Comparison of ENCODE assay signal across 27 cellular contexts in genomic region chr9:15469862-15470261, GRCh38. TPM values are rescaled to one million over a fixed set of nuclear protein-coding genes. Genes with fewer than 3 reads are reported as not detected.
DNase-seq lines count a peak whose midpoint lies in the region; ATAC-seq and TF ChIP-seq lines count a peak whose summit lies in the region.
"Had no signal": no experiment of that assay in that cellular context is flagged by ENCODE, and none has a peak within 500 bp of the region (broad histone marks: within the 10 kb centered on the region; RNA-seq: fewer than 3 reads in every experiment).

No MANE protein-coding gene starts in this region.

- DNase-seq in activated naive CD8-positive, alpha-beta T cell treated with anti-CD3 and anti-CD28 coated beads for 36 hours, result no peak
- DNase-seq in T-helper 17 cell (no peak), fibroblast of pulmonary artery (ENCODE audit: low read depth) (peak; percentile 1), superior temporal gyrus (ENCODE audit: extremely low spot score) (peak; percentile 9), inferior parietal cortex (ENCODE audit: extremely low spot score) (no peak), transverse colon (no peak), dermis blood vessel endothelial cell (no peak)
- DNase-seq: activated CD4-positive, alpha-beta T cell treated with anti-CD3 and anti-CD28 coated beads, Interleukin-2, amount 10 ng/mL, durations not matched to agents 7 days and 5 days; activated CD8-positive, alpha-beta memory T cell treated with anti-CD3 and anti-CD28 coated beads, Interleukin-2, amount 10 ng/mL, durations not matched to agents 7 days and 5 days; activated naive CD8-positive, alpha-beta T cell treated with anti-CD3 and anti-CD28 coated beads, Interleukin-2, amount 50 U/mL, for 24 hours; body of pancreas; cerebellar nuclear complex; head of caudate nucleus; HFFc6; NCI-H510A; stimulated activated CD4-positive, alpha-beta T cell treated with anti-CD3 and anti-CD28 coated beads, Interleukin-4, amount 100 ng/mL, for 4 hours; stimulated activated naive CD4-positive, alpha-beta T cell; SW 1271; testis had no signal

- ATAC-seq in T-helper 17 cell, result no peak
- ATAC-seq: activated CD8-positive, alpha-beta memory T cell treated with anti-CD3 and anti-CD28 coated beads, Interleukin-2, amount 10 ng/mL, durations not matched to agents 7 days and 5 days; activated naive CD8-positive, alpha-beta T cell treated with anti-CD3 and anti-CD28 coated beads, Interleukin-2, amount 50 U/mL, for 24 hours; body of pancreas; GM23338; Panc1; sciatic nerve had no signal

- no peaks in the 10 kb centered on the region for H3K9me3 Mint-ChIP-seq in activated naive CD8-positive, alpha-beta T cell (ENCODE audit: low read depth)
- no peaks in the 10 kb centered on the region for H3K9me3 Mint-ChIP-seq in activated naive CD8-positive, alpha-beta T cell treated with anti-CD3 and anti-CD28 coated beads for 36 hours
- H3K9me3 Mint-ChIP-seq: activated CD4-positive, alpha-beta T cell treated with anti-CD3 and anti-CD28 coated beads, Interleukin-2, amount 10 ng/mL, durations not matched to agents 7 days and 5 days; activated naive CD8-positive, alpha-beta T cell treated with anti-CD3 and anti-CD28 coated beads, Interleukin-2, amount 50 U/mL, for 24 hours; GM23338; HFFc6 had no signal

- peaks cover 0 to 40% (median 5%) of the 10 kb centered on the region in 4 donors for H3K36me3 ChIP-seq in transverse colon

- no peak for TF ChIP-seq EP300 in transverse colon (IDR thresholded peaks at IDR 0.05; ENCODE audit: low read depth)

- in situ Hi-C loops in transverse colon (cut with MboI; ENCODE audit: low pct_ligation_motif_present in 1 of 4, low pct_unique_long_range_greater_than_20kb in 1 of 4, low sequenced_read_pairs in 3 of 4), result no loop called here

- H3K27me3 ChIP-seq in transverse colon, result no peaks in the 10 kb centered on the region
- H3K27me3 ChIP-seq: body of pancreas, testis, vagina had no signal

- H3K4me1 ChIP-seq in transverse colon, result no peaks in the 10 kb centered on the region
- H3K4me1 ChIP-seq: testis, vagina had no signal

- peaks cover 6% of the 10 kb centered on the region for H3K4me1 Mint-ChIP-seq in activated naive CD8-positive, alpha-beta T cell (ENCODE audit: low read depth)
- H3K4me1 Mint-ChIP-seq in activated naive CD8-positive, alpha-beta T cell treated with anti-CD3 and anti-CD28 coated beads for 36 hours, result peaks cover 18% of the 10 kb centered on the region
- peaks cover 14% of the 10 kb centered on the region for H3K4me1 Mint-ChIP-seq in T-helper 17 cell
- H3K4me1 Mint-ChIP-seq: GM23338 had no signal

- no peak overlapping the region for H3K27ac ChIP-seq in transverse colon
- H3K27ac ChIP-seq: body of pancreas, C4-2B, epithelial cell of prostate, testis, vagina had no signal

- TF ChIP-seq POLR2A in transverse colon (IDR thresholded peaks at IDR 0.05), result no peak

- TF ChIP-seq CTCF in fibroblast of pulmonary artery (IDR thresholded peaks at IDR 0.05; ENCODE audit: low read length, missing control alignments), result no peak
- TF ChIP-seq CTCF in transverse colon (IDR thresholded peaks at IDR 0.05), result no peak

- no peaks in the 10 kb centered on the region for H3K27me3 Mint-ChIP-seq in activated naive CD8-positive, alpha-beta T cell
- H3K27me3 Mint-ChIP-seq in activated naive CD8-positive, alpha-beta T cell treated with anti-CD3 and anti-CD28 coated beads for 36 hours, result no peaks in the 10 kb centered on the region
- H3K27me3 Mint-ChIP-seq in T-helper 17 cell, result no peaks in the 10 kb centered on the region
- H3K27me3 Mint-ChIP-seq: activated CD4-positive, alpha-beta T cell treated with anti-CD3 and anti-CD28 coated beads, Interleukin-2, amount 10 ng/mL, durations not matched to agents 7 days and 5 days; activated CD8-positive, alpha-beta memory T cell treated with anti-CD3 and anti-CD28 coated beads, Interleukin-2, amount 10 ng/mL, durations not matched to agents 7 days and 5 days; activated naive CD8-positive, alpha-beta T cell treated with anti-CD3 and anti-CD28 coated beads, Interleukin-2, amount 50 U/mL, for 24 hours had no signal

- H3K4me3 ChIP-seq in fibroblast of pulmonary artery (replicated peaks; ENCODE audit: low read depth, low read length) (no peak overlapping the region), transverse colon (no peak overlapping the region)
- H3K4me3 ChIP-seq: body of pancreas, GM23338, lung, testis, vagina had no signal

- H3K9me3 ChIP-seq in T-helper 17 cell (ENCODE audit: control insufficient read depth, low read length, poor library complexity, severe bottlenecking), result no peaks in the 10 kb centered on the region
- H3K9me3 ChIP-seq in transverse colon, result no peaks in the 10 kb centered on the region
- H3K9me3 ChIP-seq: body of pancreas, testis, vagina had no signal

- peak overlapping the region; percentile 75 for H3K27ac Mint-ChIP-seq in activated naive CD8-positive, alpha-beta T cell
- no peak overlapping the region for H3K27ac Mint-ChIP-seq in activated naive CD8-positive, alpha-beta T cell treated with anti-CD3 and anti-CD28 coated beads for 36 hours
- peak overlapping the region; percentile 47 for H3K27ac Mint-ChIP-seq in T-helper 17 cell
- H3K27ac Mint-ChIP-seq: activated CD4-positive, alpha-beta T cell treated with anti-CD3 and anti-CD28 coated beads, Interleukin-2, amount 10 ng/mL, durations not matched to agents 7 days and 5 days; activated CD8-positive, alpha-beta memory T cell treated with anti-CD3 and anti-CD28 coated beads, Interleukin-2, amount 10 ng/mL, durations not matched to agents 7 days and 5 days; activated naive CD8-positive, alpha-beta T cell treated with anti-CD3 and anti-CD28 coated beads, Interleukin-2, amount 50 U/mL, for 24 hours; GM23338; HFFc6 had no signal

- 91 to 93% methylated on average over 2 of the region's 2 CpGs for WGBS in transverse colon (ENCODE audit: low coverage in 1 of 2), 2 donors

- H3K36me3 Mint-ChIP-seq in activated naive CD8-positive, alpha-beta T cell, result peaks cover 4% of the 10 kb centered on the region
- peaks cover 27% of the 10 kb centered on the region for H3K36me3 Mint-ChIP-seq in activated naive CD8-positive, alpha-beta T cell treated with anti-CD3 and anti-CD28 coated beads for 36 hours
- H3K36me3 Mint-ChIP-seq in T-helper 17 cell (ENCODE audit: low read depth), result peaks cover 4% of the 10 kb centered on the region

- no peak overlapping the region for H3K4me3 Mint-ChIP-seq in activated naive CD8-positive, alpha-beta T cell
- H3K4me3 Mint-ChIP-seq in activated naive CD8-positive, alpha-beta T cell treated with anti-CD3 and anti-CD28 coated beads for 36 hours, result no peak overlapping the region
- no peak overlapping the region for H3K4me3 Mint-ChIP-seq in T-helper 17 cell
- H3K4me3 Mint-ChIP-seq: activated CD4-positive, alpha-beta T cell treated with anti-CD3 and anti-CD28 coated beads, Interleukin-2, amount 10 ng/mL, durations not matched to agents 7 days and 5 days; activated CD8-positive, alpha-beta memory T cell treated with anti-CD3 and anti-CD28 coated beads, Interleukin-2, amount 10 ng/mL, durations not matched to agents 7 days and 5 days; activated naive CD8-positive, alpha-beta T cell treated with anti-CD3 and anti-CD28 coated beads, Interleukin-2, amount 50 U/mL, for 24 hours; GM23338; HFFc6 had no signal

- intact Hi-C loops in transverse colon (cut with DNase I; ENCODE audit: low total_unique reads), result no loop called here

RNA-seq across cellular contexts. Expression of gene PSIP1, which starts 40.9 kb away (rescaled TPM):
- 100 to 1,000 TPM; 109 to 121 TPM for total RNA-seq in activated naive CD8-positive, alpha-beta T cell treated with anti-CD3 and anti-CD28 coated beads for 36 hours
- 100 to 1,000 TPM; 115 to 117 TPM for total RNA-seq in T-helper 17 cell
- total RNA-seq in transverse colon, result 100 to 1,000 TPM in 1 of 4 donors, 10 to 100 TPM in 3; 12.7 to 206 (median 27.8) TPM
- 55.8 and 67.7 TPM in 2 replicates for total RNA-seq in dermis blood vessel endothelial cell

RNA-seq across cellular contexts. Expression of gene SNAPC3, which starts 47.2 kb away (rescaled TPM):
- 10 to 100 TPM; 20.4 to 22.8 TPM for total RNA-seq in activated naive CD8-positive, alpha-beta T cell treated with anti-CD3 and anti-CD28 coated beads for 36 hours
- total RNA-seq in T-helper 17 cell, result 10 to 100 TPM in 1 of 2 donors, 1 to 10 TPM in 1; 9.1 to 12.0 TPM
- total RNA-seq in transverse colon, result 10 to 100 TPM; 44.9 to 70.7 (median 52.5) TPM
- 45.3 and 47.0 TPM in 2 replicates for total RNA-seq in dermis blood vessel endothelial cell

Comparison
In these comparisons a context has a peak if more than half of its experiments do, and no peak if none do; other contexts are left out.
1. DNase-seq: peak in fibroblast of pulmonary artery (single experiment) and superior temporal gyrus (single experiment); none in activated naive CD8-positive, alpha-beta T cell treated with anti-CD3 and anti-CD28 coated beads for 36 hours (single experiment), T-helper 17 cell (0 of 3), inferior parietal cortex (single experiment), transverse colon (single experiment) and dermis blood vessel endothelial cell (single experiment).